In genomic region chr5:15807248-15807647, GRCh38 we compare ENCODE assay signal across 19 cellular contexts.
DNase-seq lines count a peak whose midpoint lies in the region; ATAC-seq and TF ChIP-seq lines count a peak whose summit lies in the region.
"Had no signal": no experiment of that assay in that cellular context is flagged by ENCODE, and none has a peak within 500 bp of the region (broad histone marks: within the 10 kb centered on the region; RNA-seq: fewer than 3 reads in every experiment).

No MANE protein-coding gene starts in this region.

- no peaks in the 10 kb centered on the region for H3K27me3 Mint-ChIP-seq in type B pancreatic cell
- H3K27me3 Mint-ChIP-seq: B cell; IgD-negative memory B cell; naive B cell; stimulated activated naive B cell treated with anti-CD40 and anti-IgM and Interleukin-4, amounts not matched to agents 10 μg/mL and 1 μg/mL and 100 μg/mL, for 72 hours had no signal

- POLR2A ChIA-PET in SK-N-SH (lab: Yijun Ruan, JAX): no interaction called here

- H3K9me3 Mint-ChIP-seq in type B pancreatic cell: peaks cover 9% of the 10 kb centered on the region
- H3K9me3 Mint-ChIP-seq: activated T-cell treated with anti-CD3 and anti-CD28 coated beads, Interleukin-2, amount 50 U/mL, for 4 hours had no signal

- H3K4me1 ChIP-seq in SK-N-SH (ENCODE audit: control insufficient read depth in 1 of 2, insufficient read depth in 2 of 2, low read depth in 1 of 2, low read length in 1 of 2) (peaks cover 14 to 23% of the 10 kb centered on the region in 2 experiments; a peak in 3 of 4 replicates), left lung (no peaks in the 10 kb centered on the region)

- peaks cover 3% of the 10 kb centered on the region for H3F3A ChIP-seq in SK-N-SH (replicated peaks; ENCODE audit: insufficient read depth)

- H3K27ac Mint-ChIP-seq in type B pancreatic cell: no peak overlapping the region
- H3K27ac Mint-ChIP-seq: activated naive CD4-positive, alpha-beta T cell treated with anti-CD3 and anti-CD28 coated beads for 36 hours; B cell; IgD-negative memory B cell; naive B cell; stimulated activated naive B cell treated with anti-CD40 and anti-IgM and Interleukin-4, amounts not matched to agents 10 μg/mL and 1 μg/mL and 100 μg/mL, for 72 hours had no signal

- H3K79me2 ChIP-seq in SK-N-SH (ENCODE audit: insufficient read depth): 0 out of 2 replicates have a peak, but pooled peaks cover 4% of the 10 kb centered on the region

- H2AFZ ChIP-seq in SK-N-SH (ENCODE audit: low read depth): no peak overlapping the region

- H3K27ac ChIP-seq in SK-N-SH (ENCODE audit: low read depth in 2 of 2, low read length in 1 of 2) (peak overlapping the region; percentile 35 to 85; a peak in 3 of 4 replicates), left lung (no peak overlapping the region), substantia nigra (ENCODE audit: low read depth, low read length, poor library complexity, severe bottlenecking) (no peak overlapping the region)
- H3K27ac ChIP-seq: coronary artery had no signal

- no peak for TF ChIP-seq EP300 in SK-N-SH (IDR thresholded peaks at IDR 0.05; ENCODE audit: borderline replicate concordance in 1 of 2, low read depth in 1 of 2, low read length in 1 of 2)

- H3K27me3 ChIP-seq in SK-N-SH (ENCODE audit: insufficient read depth) (no peaks in the 10 kb centered on the region), left lung (no peaks in the 10 kb centered on the region)
- H3K27me3 ChIP-seq: MG63, tibial artery had no signal

- no peak overlapping the region for H3K4me3 ChIP-seq in SK-N-SH (ENCODE audit: low read depth in 2 of 2, low read length in 1 of 2)
- no peak overlapping the region for H3K4me3 ChIP-seq in left lung
- H3K4me3 ChIP-seq: coronary artery, MG63, tibial artery had no signal

- no peak for DNase-seq in SK-N-SH
- DNase-seq in fibroblast of gingiva (ENCODE audit: low read depth): peak; percentile 68
- DNase-seq in left lung: no peak
- no peak for DNase-seq in substantia nigra (lab: John Stamatoyannopoulos, UW)
- DNase-seq in posterior cingulate gyrus: no peak
- DNase-seq in type B pancreatic cell (ENCODE audit: extremely low spot score, unreplicated experiment): no peak
- DNase-seq: activated naive CD4-positive, alpha-beta T cell treated with anti-CD3 and anti-CD28 coated beads for 36 hours; activated T-cell treated with anti-CD3 and anti-CD28 coated beads, Interleukin-2, amount 50 U/mL, for 4 hours; COR-L47; DMS79 treated with DMSO at 0.1 percent for 48 hours; naive B cell; stimulated activated naive B cell treated with anti-CD40 and anti-IgM and Interleukin-4, amounts not matched to agents 10 μg/mL and 1 μg/mL and 100 μg/mL, for 72 hours had no signal

- TF ChIP-seq CTCF in SK-N-SH (IDR thresholded peaks at IDR 0.05): no peak
- TF ChIP-seq CTCF in left lung (IDR thresholded peaks at IDR 0.05): no peak
- no peak for TF ChIP-seq CTCF in type B pancreatic cell (conservative IDR thresholded peaks at IDR 0.05)

- no peak overlapping the region for H3K4me3 Mint-ChIP-seq in type B pancreatic cell
- H3K4me3 Mint-ChIP-seq: activated naive CD4-positive, alpha-beta T cell treated with anti-CD3 and anti-CD28 coated beads for 36 hours; activated T-cell treated with anti-CD3 and anti-CD28 coated beads, Interleukin-2, amount 50 U/mL, for 4 hours; B cell; IgD-negative memory B cell; naive B cell; stimulated activated naive B cell treated with anti-CD40 and anti-IgM and Interleukin-4, amounts not matched to agents 10 μg/mL and 1 μg/mL and 100 μg/mL, for 72 hours had no signal

- no peaks in the 10 kb centered on the region for H3K9me2 ChIP-seq in SK-N-SH

- WGBS in SK-N-SH (ENCODE audit: low lambda C conversion rate): 83% methylated on average over 3 of the region's 3 CpGs

- CTCF ChIA-PET in SK-N-SH (lab: Yijun Ruan, JAX): interaction anchor here (0.6 to 2.2 kb wide), 15 partner anchors 10 to 649 kb away, joined by 3 to 10 read pairs (median 3); no protein-coding TSS in a partner anchor

- peaks cover 11% of the 10 kb centered on the region for H3K36me3 Mint-ChIP-seq in type B pancreatic cell
- H3K36me3 Mint-ChIP-seq: IgD-negative memory B cell; naive B cell; stimulated activated naive B cell treated with anti-CD40 and anti-IgM and Interleukin-4, amounts not matched to agents 10 μg/mL and 1 μg/mL and 100 μg/mL, for 72 hours had no signal

- no peaks in the 10 kb centered on the region for H4K20me1 ChIP-seq in SK-N-SH (ENCODE audit: insufficient read depth)

- ATAC-seq in left lung (peak; percentile 34), GM21367 (IDR thresholded peaks at IDR 0.05; ENCODE audit: unreplicated experiment) (no peak)
- ATAC-seq: activated CD4-positive, CD25-positive, alpha-beta regulatory T cell treated with anti-CD3 and anti-CD28 coated beads, Interleukin-2, amount 50 U/mL, for 24 hours; activated T-cell treated with anti-CD3 and anti-CD28 coated beads, Interleukin-2, amount 50 U/mL, for 4 hours; stimulated activated naive B cell treated with anti-CD40 and anti-IgM and Interleukin-4, amounts not matched to agents 10 μg/mL and 1 μg/mL and 100 μg/mL, for 72 hours had no signal

- peaks cover 12% of the 10 kb centered on the region for H3K4me1 Mint-ChIP-seq in type B pancreatic cell (ENCODE audit: unreplicated experiment)
- H3K4me1 Mint-ChIP-seq: B cell; IgD-negative memory B cell; naive B cell; stimulated activated naive B cell treated with anti-CD40 and anti-IgM and Interleukin-4, amounts not matched to agents 10 μg/mL and 1 μg/mL and 100 μg/mL, for 72 hours had no signal

- no peaks in the 10 kb centered on the region for H3K9me3 ChIP-seq in SK-N-SH
- H3K9me3 ChIP-seq in left lung: peaks cover 0 to 12% of the 10 kb centered on the region in 2 donors
- H3K9me3 ChIP-seq: MG63, tibial artery had no signal

- intact Hi-C loops in left lung (cut with DNase I) (no loop called here), posterior cingulate gyrus (cut with DNase I) (no loop called here)

- H3K36me3 ChIP-seq in SK-N-SH (replicated peaks in 1 of 2; ENCODE audit: control insufficient read depth in 1 of 2, insufficient read depth in 2 of 2, low read length in 1 of 2) (no peaks in the 10 kb centered on the region), left lung (no peaks in the 10 kb centered on the region)
- H3K36me3 ChIP-seq: MG63, tibial artery had no signal

- no peak for TF ChIP-seq RAD21 in SK-N-SH (IDR thresholded peaks at IDR 0.05; ENCODE audit: low read length)

- H3K4me2 ChIP-seq in SK-N-SH: peak overlapping the region; percentile 39; the same call in 1 of the 2 replicates

- H3K9ac ChIP-seq in SK-N-SH: no peak overlapping the region

TF ChIP-seq in SK-N-SH, 30 proteins besides CTCF, POLR2A, EP300 and RAD21:
- TF ChIP-seq SIN3A (IDR thresholded peaks at IDR 0.05; ENCODE audit: borderline replicate concordance, low read depth, low read length): no peak

Comparison
In these comparisons a context has a peak if more than half of its experiments do, and no peak if none do; other contexts are left out.
1. H3K27ac ChIP-seq: peak in SK-N-SH (2 of 2); none in left lung (0 of 2) and substantia nigra (single experiment).